In genomic region chr1:99348375-99349132, GRCh38 we compare ENCODE assay signal across 1 cellular context.
TF ChIP-seq lines count a peak whose summit lies in the region.

No MANE protein-coding gene starts in this region.

TF ChIP-seq in K562, 482 proteins besides CTCF, POLR2A, EP300 and RAD21 (continued from another document):
- TF ChIP-seq ZNF584 (CRISPR knock-in tag; IDR thresholded peaks at IDR 0.05; ENCODE audit: low read depth) (no peak), TAF9B (IDR thresholded peaks at IDR 0.05; ENCODE audit: partially characterized antibody) (no peak), PTRF (tag; IDR thresholded peaks at IDR 0.05) (no peak), PRMT5 (CRISPR knock-in tag; IDR thresholded peaks at IDR 0.05) (no peak), NFXL1 (CRISPR knock-in tag; IDR thresholded peaks at IDR 0.05) (peak; percentile 78; the same call in 1 of the 2 replicates), ID3 (CRISPR knock-in tag; IDR thresholded peaks at IDR 0.05) (no peak), ID3 (tag; IDR thresholded peaks at IDR 0.05) (no peak), CHD2 (IDR thresholded peaks at IDR 0.05; ENCODE audit: low read depth, low read length) (no peak), ETV1 (tag; conservative IDR thresholded peaks at IDR 0.05; ENCODE audit: low read depth) (no peak), HES1 (IDR thresholded peaks at IDR 0.05; ENCODE audit: low read depth) (no peak), ZNF347 (CRISPR knock-in tag; IDR thresholded peaks at IDR 0.05; ENCODE audit: low read depth) (0 out of 2 replicates have a peak, but pooled peaks have one; percentile 44), ESRRA (IDR thresholded peaks at IDR 0.05; ENCODE audit: borderline replicate concordance, low read depth) (no peak), MECOM (CRISPR knock-in tag; IDR thresholded peaks at IDR 0.05) (no peak), ZNF311 (CRISPR knock-in tag; IDR thresholded peaks at IDR 0.05) (peak; percentile 56; the same call in 1 of the 2 replicates), PRPF4 (IDR thresholded peaks at IDR 0.05; ENCODE audit: insufficient read depth, low read depth, low read length, poor library complexity, severe bottlenecking) (no peak), PATZ1 (CRISPR knock-in tag; IDR thresholded peaks at IDR 0.05; ENCODE audit: borderline replicate concordance) (no peak), PKNOX1 (IDR thresholded peaks at IDR 0.05) (peak; percentile 72), MCM3 (IDR thresholded peaks at IDR 0.05) (no peak)
